8 cellular contexts compared by ENCODE assay signal in genomic region chr9:127245637-127246164, GRCh38. TPM values are rescaled to one million over a fixed set of nuclear protein-coding genes. Genes with fewer than 3 reads are reported as not detected.
DNase-seq lines count a peak whose midpoint lies in the region; ATAC-seq and TF ChIP-seq lines count a peak whose summit lies in the region.

No MANE protein-coding gene starts in this region.

- WGBS in body of pancreas, 2 donors, result 20 to 36% methylated on average over 8 of the region's 8 CpGs

- H3K27me3 ChIP-seq in body of pancreas, result no peaks in the 10 kb centered on the region
- H3K27me3 ChIP-seq in tibial artery, result no peaks in the 10 kb centered on the region

- H3K4me1 ChIP-seq in body of pancreas (peaks cover 6% of the 10 kb centered on the region), tibial artery (peaks cover 7 to 35% (median 15%) of the 10 kb centered on the region in 4 donors)

- H3K36me3 ChIP-seq in body of pancreas (replicated peaks in 1 of 2; ENCODE audit: insufficient read depth in 1 of 2, low read depth in 2 of 2), result no peaks in the 10 kb centered on the region
- peaks cover 5 to 16% (median 9%) of the 10 kb centered on the region in 3 donors for H3K36me3 ChIP-seq in tibial artery

- CTCF ChIA-PET in activated naive CD4-positive, alpha-beta T cell treated with anti-CD3 and anti-CD28 coated beads for 36 hours (lab: Charles Lee), result no interaction called here

- DNase-seq in activated naive CD4-positive, alpha-beta T cell treated with anti-CD3 and anti-CD28 coated beads for 36 hours, result no peak
- no peak for DNase-seq in activated naive CD4-positive, alpha-beta T cell treated with anti-CD3 and anti-CD28 coated beads, Interleukin-2, amount 50 U/mL, for 72 hours (ENCODE audit: low spot score in 2 of 2)
- DNase-seq in body of pancreas (peak in 3 of 4 donors; percentile 8 to 21 (median 19)), memory B cell (ENCODE audit: low spot score in 2 of 2) (no peak), tibial artery (no peak), GF-D8 (lab: John Stamatoyannopoulos, UW) (no peak), NCI-H345 treated with DMSO at 0.1 percent for 48 hours (lab: John Stamatoyannopoulos, UW; ENCODE audit: unreplicated experiment) (no peak)

- intact Hi-C loops in activated naive CD4-positive, alpha-beta T cell treated with anti-CD3 and anti-CD28 coated beads for 36 hours (cut with micrococcal nuclease), result loop anchor here (1.0 to 10.0 kb wide), 4 partner anchors 21 to 529 kb away; partner anchors contain the start of genes LRSAM1, RPL12 and SH2D3C
- intact Hi-C loops in body of pancreas (cut with DNase I) (no loop called here), tibial artery (cut with DNase I; ENCODE audit: low total_unique reads) (loop anchor here (10.0 kb wide), 1 partner anchor 59 kb away; no protein-coding TSS in a partner anchor)

- H3K4me1 Mint-ChIP-seq in activated naive CD4-positive, alpha-beta T cell treated with anti-CD3 and anti-CD28 coated beads for 36 hours (ENCODE audit: low read depth), result peaks cover 5% of the 10 kb centered on the region
- peaks cover 9% of the 10 kb centered on the region for H3K4me1 Mint-ChIP-seq in memory B cell

- TF ChIP-seq CTCF in body of pancreas (IDR thresholded peaks at IDR 0.05) (no peak), tibial artery (IDR thresholded peaks at IDR 0.05) (no peak)

- H3K27ac ChIP-seq in body of pancreas (peak overlapping the region in 3 of 4 donors; percentile 72 to 83 (median 80)), tibial artery (peak overlapping the region; percentile 9 to 68)

- peak overlapping the region; percentile 83 for H3K4me3 Mint-ChIP-seq in activated naive CD4-positive, alpha-beta T cell treated with anti-CD3 and anti-CD28 coated beads for 36 hours
- peak overlapping the region; percentile 90 for H3K4me3 Mint-ChIP-seq in memory B cell

- no peaks in the 10 kb centered on the region for H3K9me3 ChIP-seq in body of pancreas
- no peaks in the 10 kb centered on the region for H3K9me3 ChIP-seq in tibial artery

- H3K36me3 Mint-ChIP-seq in activated naive CD4-positive, alpha-beta T cell treated with anti-CD3 and anti-CD28 coated beads for 36 hours (ENCODE audit: low read depth), result no peaks in the 10 kb centered on the region
- H3K36me3 Mint-ChIP-seq in activated naive CD4-positive, alpha-beta T cell treated with anti-CD3 and anti-CD28 coated beads, Interleukin-2, amount 50 U/mL, for 72 hours, result no peaks in the 10 kb centered on the region
- H3K36me3 Mint-ChIP-seq in memory B cell, result no peaks in the 10 kb centered on the region

- H3K27me3 Mint-ChIP-seq in activated naive CD4-positive, alpha-beta T cell treated with anti-CD3 and anti-CD28 coated beads for 36 hours (ENCODE audit: low read depth), result peaks cover 5% of the 10 kb centered on the region
- H3K27me3 Mint-ChIP-seq in memory B cell, result peaks cover 1% of the 10 kb centered on the region

- H3K9me3 Mint-ChIP-seq in activated naive CD4-positive, alpha-beta T cell treated with anti-CD3 and anti-CD28 coated beads for 36 hours, result no peaks in the 10 kb centered on the region
- H3K9me3 Mint-ChIP-seq in activated naive CD4-positive, alpha-beta T cell treated with anti-CD3 and anti-CD28 coated beads, Interleukin-2, amount 50 U/mL, for 72 hours, result no peaks in the 10 kb centered on the region
- no peaks in the 10 kb centered on the region for H3K9me3 Mint-ChIP-seq in memory B cell

- ATAC-seq in activated naive CD4-positive, alpha-beta T cell treated with anti-CD3 and anti-CD28 coated beads, Interleukin-2, amount 50 U/mL, for 72 hours, result no peak
- ATAC-seq in body of pancreas (no peak), memory B cell (ENCODE audit: low read depth) (no peak), HG02571 (IDR thresholded peaks at IDR 0.05; ENCODE audit: unreplicated experiment) (no peak)

- no peak overlapping the region for H3K27ac Mint-ChIP-seq in activated naive CD4-positive, alpha-beta T cell treated with anti-CD3 and anti-CD28 coated beads for 36 hours
- peak overlapping the region in 1 of 2 donors; percentile 72 for H3K27ac Mint-ChIP-seq in activated naive CD4-positive, alpha-beta T cell treated with anti-CD3 and anti-CD28 coated beads, Interleukin-2, amount 50 U/mL, for 72 hours
- no peak overlapping the region for H3K27ac Mint-ChIP-seq in memory B cell

- H3K4me3 ChIP-seq in body of pancreas (peak overlapping the region in 1 of 2 donors; percentile 46), tibial artery (peak overlapping the region; percentile 47 to 59)

- TF ChIP-seq POLR2A in body of pancreas (IDR thresholded peaks at IDR 0.05), result no peak

RNA-seq across cellular contexts. Expression of gene GARNL3, which starts 18.9 kb away (rescaled TPM):
- total RNA-seq in activated naive CD4-positive, alpha-beta T cell treated with anti-CD3 and anti-CD28 coated beads for 36 hours, result 1 to 10 TPM; 1.2 to 4.6 TPM
- 1 to 10 TPM; 3.5 to 5.4 TPM for total RNA-seq in activated naive CD4-positive, alpha-beta T cell treated with anti-CD3 and anti-CD28 coated beads, Interleukin-2, amount 50 U/mL, for 72 hours
- 10 to 100 TPM in 1 of 2 donors, 1 to 10 TPM in 1; 5.9 to 23.6 TPM for total RNA-seq in body of pancreas

Comparison
In these comparisons a context has a peak if more than half of its experiments do, and no peak if none do; other contexts are left out.
1. DNase-seq: peak in body of pancreas (3 of 4); none in activated naive CD4-positive, alpha-beta T cell treated with anti-CD3 and anti-CD28 coated beads for 36 hours (single experiment), activated naive CD4-positive, alpha-beta T cell treated with anti-CD3 and anti-CD28 coated beads, Interleukin-2, amount 50 U/mL, for 72 hours (0 of 2), memory B cell (0 of 2), tibial artery (0 of 2), GF-D8 (single experiment) and NCI-H345 treated with DMSO at 0.1 percent for 48 hours (single experiment).